18 cellular contexts compared by ENCODE assay signal in the genomic region with DNA sequence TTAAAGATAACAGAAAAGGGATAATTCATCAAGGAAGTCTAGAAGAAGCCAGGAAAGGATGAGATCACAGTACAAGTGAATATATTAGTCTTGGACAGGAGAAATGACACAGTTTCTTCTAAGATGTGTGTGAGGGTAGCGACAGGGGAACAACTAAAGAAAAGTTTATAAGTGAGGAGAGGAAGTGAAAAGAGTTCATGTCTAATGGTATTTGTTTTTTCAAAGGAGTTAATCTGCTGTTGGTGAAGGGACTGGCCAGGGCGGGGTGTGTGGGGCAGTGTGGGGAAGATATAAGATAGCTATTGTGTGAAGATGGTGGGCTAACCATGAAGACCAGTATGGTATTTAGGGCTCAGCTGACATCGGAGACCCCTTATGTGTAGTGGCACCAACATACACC. TPM values are rescaled to one million over a fixed set of nuclear protein-coding genes. Genes with fewer than 3 reads are reported as not detected.
A peak's percentile ranks its signal among the peaks of the same experiment; 100 is the strongest.
DNase-seq lines count a peak whose midpoint lies in the region; ATAC-seq and TF ChIP-seq lines count a peak whose summit lies in the region.
"Had no signal": no experiment of that assay in that cellular context is flagged by ENCODE, and none has a peak within 500 bp of the region (broad histone marks: within the 10 kb centered on the region; RNA-seq: fewer than 3 reads in every experiment).

No MANE protein-coding gene starts in this region.

- CTCF ChIA-PET in activated B cell treated with CpG ODN at 0.5 μM for 24 hours (lab: Charles Lee), result interaction anchor here (1.0 to 1.7 kb wide), 2 partner anchors 15 to 183 kb away, joined by 3 to 4 read pairs; no protein-coding TSS in a partner anchor

- H3K36me3 ChIP-seq in gastrocnemius medialis, result no peaks in the 10 kb centered on the region
- H3K36me3 ChIP-seq: BE2C had no signal

- POLR2A ChIA-PET in activated B cell treated with CpG ODN at 0.5 μM for 24 hours (lab: Charles Lee), result interaction anchor here (1.2 to 1.4 kb wide), 3 partner anchors 10 to 32 kb away, joined by 3 to 7 read pairs (median 5); no protein-coding TSS in a partner anchor

- no peak overlapping the region for H3K4me3 ChIP-seq in gastrocnemius medialis
- H3K4me3 ChIP-seq: GM23338 had no signal

- no peaks in the 10 kb centered on the region for H3K27me3 Mint-ChIP-seq in activated B cell treated with CpG ODN at 0.5 μM for 24 hours
- no peaks in the 10 kb centered on the region for H3K27me3 Mint-ChIP-seq in memory B cell
- no peaks in the 10 kb centered on the region for H3K27me3 Mint-ChIP-seq in stimulated activated naive B cell treated with anti-CD40 and anti-IgM and Interleukin-4, amounts not matched to agents 10 μg/mL and 1 μg/mL and 100 μg/mL, for 72 hours

- in situ Hi-C loops in gastrocnemius medialis (cut with MboI; ENCODE audit: low sequenced_read_pairs in 4 of 4), result no loop called here

- no peak overlapping the region for H3K4me3 Mint-ChIP-seq in activated B cell treated with CpG ODN at 0.5 μM for 24 hours
- no peak overlapping the region for H3K4me3 Mint-ChIP-seq in memory B cell
- H3K4me3 Mint-ChIP-seq in stimulated activated naive B cell treated with anti-CD40 and anti-IgM and Interleukin-4, amounts not matched to agents 10 μg/mL and 1 μg/mL and 100 μg/mL, for 72 hours, result no peak overlapping the region
- H3K4me3 Mint-ChIP-seq: CD4-positive, CD25-positive, alpha-beta regulatory T cell; GM23338 had no signal

- DNase-seq in activated B cell treated with CpG ODN at 0.5 μM for 24 hours (no peak), memory B cell (ENCODE audit: low spot score in 2 of 2) (no peak), gastrocnemius medialis (no peak), DMS79 treated with DMSO at 0.1 percent for 48 hours (lab: John Stamatoyannopoulos, UW) (no peak)
- no peak for DNase-seq in stimulated activated naive B cell treated with anti-CD40 and anti-IgM and Interleukin-4, amounts not matched to agents 10 μg/mL and 1 μg/mL and 100 μg/mL, for 72 hours
- DNase-seq: BE2C; C1 segment of cervical spinal cord; CD4-positive, CD25-positive, alpha-beta regulatory T cell; CD8-positive, alpha-beta memory T cell; COR-L47; DMS 273 treated with DMSO at 0.1 percent for 48 hours; DMS53; HCEC 1CT had no signal

- H3K4me1 ChIP-seq in gastrocnemius medialis, result peaks cover 4 to 10% of the 10 kb centered on the region in 2 donors
- H3K4me1 ChIP-seq: BE2C had no signal

- H3K27me3 ChIP-seq in gastrocnemius medialis, result no peaks in the 10 kb centered on the region
- H3K27me3 ChIP-seq: BE2C had no signal

- H3K36me3 Mint-ChIP-seq in activated B cell treated with CpG ODN at 0.5 μM for 24 hours (ENCODE audit: low read depth) (no peaks in the 10 kb centered on the region), memory B cell (peaks cover 5% of the 10 kb centered on the region)
- H3K36me3 Mint-ChIP-seq in stimulated activated naive B cell treated with anti-CD40 and anti-IgM and Interleukin-4, amounts not matched to agents 10 μg/mL and 1 μg/mL and 100 μg/mL, for 72 hours, result peaks cover 2 to 5% of the 10 kb centered on the region in 2 donors
- H3K36me3 Mint-ChIP-seq: CD4-positive, CD25-positive, alpha-beta regulatory T cell; CD8-positive, alpha-beta memory T cell had no signal

- H3K9me3 Mint-ChIP-seq in activated B cell treated with CpG ODN at 0.5 μM for 24 hours, result no peaks in the 10 kb centered on the region
- no peaks in the 10 kb centered on the region for H3K9me3 Mint-ChIP-seq in memory B cell
- peaks cover 0 to 4% of the 10 kb centered on the region in 2 donors for H3K9me3 Mint-ChIP-seq in stimulated activated naive B cell treated with anti-CD40 and anti-IgM and Interleukin-4, amounts not matched to agents 10 μg/mL and 1 μg/mL and 100 μg/mL, for 72 hours
- H3K9me3 Mint-ChIP-seq: CD4-positive, CD25-positive, alpha-beta regulatory T cell; CD8-positive, alpha-beta memory T cell; GM23338 had no signal

- H3K4me1 Mint-ChIP-seq in activated B cell treated with CpG ODN at 0.5 μM for 24 hours (peaks cover 34% of the 10 kb centered on the region), memory B cell (peaks cover 24% of the 10 kb centered on the region)
- peaks cover 28 to 38% of the 10 kb centered on the region in 2 donors for H3K4me1 Mint-ChIP-seq in stimulated activated naive B cell treated with anti-CD40 and anti-IgM and Interleukin-4, amounts not matched to agents 10 μg/mL and 1 μg/mL and 100 μg/mL, for 72 hours
- H3K4me1 Mint-ChIP-seq: CD8-positive, alpha-beta memory T cell; GM23338 had no signal

- H3K27ac Mint-ChIP-seq in activated B cell treated with CpG ODN at 0.5 μM for 24 hours, result peak overlapping the region; percentile 65
- peak overlapping the region; percentile 60 for H3K27ac Mint-ChIP-seq in memory B cell
- H3K27ac Mint-ChIP-seq in stimulated activated naive B cell treated with anti-CD40 and anti-IgM and Interleukin-4, amounts not matched to agents 10 μg/mL and 1 μg/mL and 100 μg/mL, for 72 hours, result peak overlapping the region; percentile 20
- H3K27ac Mint-ChIP-seq: CD4-positive, CD25-positive, alpha-beta regulatory T cell; CD8-positive, alpha-beta memory T cell; GM23338 had no signal

- TF ChIP-seq POLR2A in gastrocnemius medialis (IDR thresholded peaks at IDR 0.05), result no peak

- no peak overlapping the region for H3K27ac ChIP-seq in gastrocnemius medialis

- TF ChIP-seq CTCF in activated B cell treated with CpG ODN at 0.5 μM for 24 hours (IDR thresholded peaks at IDR 0.05) (no peak), gastrocnemius medialis (IDR thresholded peaks at IDR 0.05 in 4 of 5, conservative IDR thresholded peaks at IDR 0.05 in 1 of 5) (no peak)

- ATAC-seq in GM18868 (IDR thresholded peaks at IDR 0.05; ENCODE audit: unreplicated experiment), result peak; percentile 71
- ATAC-seq in activated B cell treated with CpG ODN at 0.5 μM for 24 hours (ENCODE audit: low read depth), result peak; percentile 60
- ATAC-seq in memory B cell (ENCODE audit: low read depth), result no peak
- ATAC-seq in stimulated activated naive B cell treated with anti-CD40 and anti-IgM and Interleukin-4, amounts not matched to agents 10 μg/mL and 1 μg/mL and 100 μg/mL, for 72 hours (replicated peaks), result peak; percentile 88
- ATAC-seq in GM19023 (IDR thresholded peaks at IDR 0.05; ENCODE audit: unreplicated experiment), result no peak
- ATAC-seq in gastrocnemius medialis, result no peak
- ATAC-seq: GM23338 had no signal

- no peaks in the 10 kb centered on the region for H3K9me3 ChIP-seq in gastrocnemius medialis
- H3K9me3 ChIP-seq: BE2C had no signal

- intact Hi-C loops in activated B cell treated with CpG ODN at 0.5 μM for 24 hours (cut with micrococcal nuclease), result loop anchor here (1.0 kb wide), 1 partner anchor 8 kb away; no protein-coding TSS in a partner anchor
- intact Hi-C loops in gastrocnemius medialis (cut with DNase I; ENCODE audit: low total_unique reads), result no loop called here

RNA-seq across cellular contexts. Expression of gene PPFIBP2, which starts 7.6 kb away (rescaled TPM):
- 109 and 112 TPM in 2 replicates for total RNA-seq in activated B cell treated with CpG ODN at 0.5 μM for 24 hours
- 10 to 100 TPM; 10.5 to 33.5 (median 25.4) TPM for total RNA-seq in gastrocnemius medialis

RNA-seq across cellular contexts. Expression of gene OLFML1, which starts 20.9 kb away (rescaled TPM):
- total RNA-seq in activated B cell treated with CpG ODN at 0.5 μM for 24 hours (not detected in 2 replicates), gastrocnemius medialis (1 to 10 TPM; 1.7 to 4.0 (median 2.4) TPM)
- total RNA-seq: A172; CD4-positive, CD25-positive, alpha-beta regulatory T cell; CD8-positive, alpha-beta memory T cell; GM23338; HT-29 had no signal

Comparison
In these comparisons a context has a peak if more than half of its experiments do, and no peak if none do; other contexts are left out.
1. ATAC-seq: peak in GM18868 (single experiment), activated B cell treated with CpG ODN at 0.5 μM for 24 hours (single experiment) and stimulated activated naive B cell treated with anti-CD40 and anti-IgM and Interleukin-4, amounts not matched to agents 10 μg/mL and 1 μg/mL and 100 μg/mL, for 72 hours (2 of 2); none in memory B cell (single experiment), GM19023 (single experiment) and gastrocnemius medialis (0 of 2).
2. Peak in every context shown above with its lines, with median percentiles within 50 percentile points of each other: H3K27ac Mint-ChIP-seq.